In genomic region chr4:168917150-168917779, GRCh38 we compare ENCODE assay signal across 9 cellular contexts.
DNase-seq lines count a peak whose midpoint lies in the region; ATAC-seq and TF ChIP-seq lines count a peak whose summit lies in the region.
"Had no signal": no experiment of that assay in that cellular context is flagged by ENCODE, and none has a peak within 500 bp of the region (broad histone marks: within the 10 kb centered on the region; RNA-seq: fewer than 3 reads in every experiment).

No MANE protein-coding gene starts in this region.

- no peaks in the 10 kb centered on the region for H3K9me3 ChIP-seq in DOHH2 (ENCODE audit: control insufficient read depth, insufficient read depth, low read length)
- H3K9me3 ChIP-seq: SJSA1 had no signal

- DNase-seq in HL-60 (ENCODE audit: low read depth in 1 of 2, low spot score in 1 of 2) (no peak), SK-MEL-5 (ENCODE audit: low read depth, low spot score) (peak; percentile 68), foreskin melanocyte (peak; percentile 24), stromal cell of bone marrow (ENCODE audit: low read depth) (peak; percentile 30)

- ATAC-seq in HG03159 (IDR thresholded peaks at IDR 0.05; ENCODE audit: unreplicated experiment) (no peak), HG02759 (IDR thresholded peaks at IDR 0.05; ENCODE audit: unreplicated experiment) (no peak), GM19035 (IDR thresholded peaks at IDR 0.05; ENCODE audit: unreplicated experiment) (no peak)

- no peaks in the 10 kb centered on the region for H4K20me1 ChIP-seq in DOHH2 (ENCODE audit: control insufficient read depth, insufficient read depth, low read depth, low read length)

- H3K9me2 ChIP-seq in DOHH2 (replicated peaks; ENCODE audit: control insufficient read depth, low read length): no peaks in the 10 kb centered on the region

- H3K27me3 ChIP-seq in DOHH2 (ENCODE audit: control insufficient read depth, low read length) (no peaks in the 10 kb centered on the region), HL-60 (ENCODE audit: insufficient read depth, poor library complexity, severe bottlenecking) (no peaks in the 10 kb centered on the region)
- H3K27me3 ChIP-seq: SJSA1 had no signal

- H3K4me2 ChIP-seq in DOHH2 (ENCODE audit: low read length): no peak overlapping the region

- no peak overlapping the region for H3K4me3 ChIP-seq in DOHH2 (ENCODE audit: low read length)
- H3K4me3 ChIP-seq in HL-60 (replicated peaks; ENCODE audit: insufficient read depth, low read length): no peak overlapping the region
- H3K4me3 ChIP-seq: SJSA1 had no signal

- H3K27ac ChIP-seq in DOHH2 (ENCODE audit: low read depth, low read length): no peak overlapping the region
- no peak overlapping the region for H3K27ac ChIP-seq in HL-60 (replicated peaks)
- H3K27ac ChIP-seq: SJSA1 had no signal

- no peaks in the 10 kb centered on the region for H3F3A ChIP-seq in DOHH2 (ENCODE audit: control insufficient read depth, insufficient read depth)

- TF ChIP-seq CTCF in DOHH2 (IDR thresholded peaks at IDR 0.05; ENCODE audit: low read depth, low read length, poor library complexity, severe bottlenecking): peak; percentile 42
- peak; percentile 8 for TF ChIP-seq CTCF in HL-60 (IDR thresholded peaks at IDR 0.05; ENCODE audit: insufficient read depth, low read length)

- no peaks in the 10 kb centered on the region for H3K36me3 ChIP-seq in DOHH2 (ENCODE audit: control insufficient read depth, low read length)

- H3K79me2 ChIP-seq in DOHH2 (ENCODE audit: control insufficient read depth, low read length): no peaks in the 10 kb centered on the region

- no peaks in the 10 kb centered on the region for H3K4me1 ChIP-seq in DOHH2 (ENCODE audit: control insufficient read depth, low read length)
- H3K4me1 ChIP-seq: SJSA1 had no signal

- in situ Hi-C loops in SK-MEL-5 (cut with HindIII; ENCODE audit: low pct_unique_long_range_greater_than_20kb, low sequenced_read_pairs): loop anchor here (25.0 kb wide), 1 partner anchor 205 kb away; no protein-coding TSS in a partner anchor

Comparison
In these comparisons a context has a peak if more than half of its experiments do, and no peak if none do; other contexts are left out.
1. DNase-seq: peak in SK-MEL-5 (single experiment), foreskin melanocyte (single experiment) and stromal cell of bone marrow (single experiment); none in HL-60 (0 of 2).